17 cellular contexts compared by ENCODE assay signal in the genomic region with DNA sequence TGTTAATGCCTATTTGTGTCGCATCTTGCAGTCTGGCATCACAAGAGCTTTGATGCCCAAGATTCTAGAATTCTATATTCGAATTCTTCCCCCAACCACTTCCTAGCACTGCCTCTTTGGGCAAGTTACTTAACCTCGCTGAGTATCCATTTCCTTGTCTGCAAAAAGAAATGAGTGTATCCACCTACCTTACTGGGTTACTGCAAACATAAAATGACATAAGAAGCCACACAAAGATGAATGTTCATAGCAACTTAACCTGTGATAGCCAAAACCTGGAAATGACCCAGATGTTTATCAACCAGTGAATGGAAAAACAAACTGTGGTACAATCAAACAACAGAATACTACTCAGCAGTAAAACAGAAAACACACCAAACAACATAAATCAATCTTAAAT.
"Had no signal": no experiment of that assay in that cellular context is flagged by ENCODE, and none has a peak within 500 bp of the region (broad histone marks: within the 10 kb centered on the region; RNA-seq: fewer than 3 reads in every experiment).

No MANE protein-coding gene starts in this region.

- H3K27ac Mint-ChIP-seq: activated CD4-positive, alpha-beta T cell treated with anti-CD3 and anti-CD28 coated beads, Interleukin-2, amount 10 ng/mL, durations not matched to agents 7 days and 5 days; endodermal cell; nephron progenitor cell; WTC11 had no signal

- H3K4me3 Mint-ChIP-seq: activated CD4-positive, alpha-beta T cell treated with anti-CD3 and anti-CD28 coated beads, Interleukin-2, amount 10 ng/mL, durations not matched to agents 7 days and 5 days; endodermal cell; nephron progenitor cell; WTC11 had no signal

- H3K9me3 Mint-ChIP-seq: activated CD4-positive, alpha-beta T cell treated with anti-CD3 and anti-CD28 coated beads, Interleukin-2, amount 10 ng/mL, durations not matched to agents 7 days and 5 days had no signal

- DNase-seq: activated CD4-positive, alpha-beta T cell treated with anti-CD3 and anti-CD28 coated beads, Interleukin-2, amount 10 ng/mL, durations not matched to agents 7 days and 5 days; activated effector memory CD4-positive, alpha-beta T cell treated with anti-CD3 and anti-CD28 coated beads, Interleukin-2, amount 50 U/mL, for 16 hours; body of pancreas; dorsolateral prefrontal cortex; endodermal cell; foreskin melanocyte; glutamatergic neuron; hippocampal formation; kidney; midbrain; nephron progenitor cell; nucleus accumbens; stimulated activated CD4-positive, alpha-beta T cell treated with anti-CD3 and anti-CD28 coated beads, Interleukin-12 subunit alpha, Interleukin-12 subunit beta, amount 100 ng/mL, for 4 hours; stimulated activated CD4-positive, alpha-beta T cell treated with anti-CD3 and anti-CD28 coated beads, Interleukin-1b, Interleukin-23, amount 100 ng/mL, for 48 hours; stimulated activated CD8-positive, alpha-beta memory T cell treated with anti-CD3 and anti-CD28 coated beads, Interleukin-4, amount 100 ng/mL, for 48 hours; stimulated activated naive CD4-positive, alpha-beta T cell had no signal

- H3K27me3 ChIP-seq: body of pancreas, dorsolateral prefrontal cortex had no signal

- H3K27ac ChIP-seq: body of pancreas, dorsolateral prefrontal cortex had no signal

- H3K4me3 ChIP-seq: body of pancreas, dorsolateral prefrontal cortex had no signal

- H3K9me3 ChIP-seq: body of pancreas had no signal

- H3K27me3 Mint-ChIP-seq: activated CD4-positive, alpha-beta T cell treated with anti-CD3 and anti-CD28 coated beads, Interleukin-2, amount 10 ng/mL, durations not matched to agents 7 days and 5 days had no signal

- H3K4me1 ChIP-seq: body of pancreas had no signal
